ENCODE assay signal across 8 cellular contexts in genomic region chr3:140972833-140973232, GRCh38. TPM values are rescaled to one million over a fixed set of nuclear protein-coding genes. Genes with fewer than 3 reads are reported as not detected.
DNase-seq lines count a peak whose midpoint lies in the region; ATAC-seq and TF ChIP-seq lines count a peak whose summit lies in the region.
"Had no signal": no experiment of that assay in that cellular context is flagged by ENCODE, and none has a peak within 500 bp of the region (broad histone marks: within the 10 kb centered on the region; RNA-seq: fewer than 3 reads in every experiment).

No MANE protein-coding gene starts in this region.

- no peak overlapping the region for H4K5ac ChIP-seq in IMR-90 (ENCODE audit: low read depth, low read length)

- H2BK15ac ChIP-seq in IMR-90 (ENCODE audit: low read depth, low read length) = no peak overlapping the region

- no peak overlapping the region for H3K18ac ChIP-seq in IMR-90 (ENCODE audit: low read depth, low read length)

- dilution Hi-C loops in IMR-90 (cut with HindIII; ENCODE audit: low sequenced_read_pairs, unreplicated experiment) = no loop called here

- no peak overlapping the region for H3K27ac ChIP-seq in DND-41 (ENCODE audit: low read length)
- H3K27ac ChIP-seq in IMR-90 (ENCODE audit: insufficient read depth, low read length) = no peak overlapping the region

- H3K23ac ChIP-seq in IMR-90 (ENCODE audit: low read depth, low read length) = no peak overlapping the region

- H4K91ac ChIP-seq in IMR-90 (ENCODE audit: insufficient read depth, low read depth, low read length) = no peak overlapping the region

- no TSS peak for BruUV-seq in IMR-90 (replicated peaks; lab: Mats Ljungman, UMichigan)

- in situ Hi-C loops in IMR-90 (cut with MboI; ENCODE audit: low sequenced_read_pairs) (no loop called here), astrocyte of the spinal cord (cut with HindIII; ENCODE audit: low sequenced_read_pairs) (no loop called here)

- no peak for DNase-seq in DND-41
- peak; percentile 26 for DNase-seq in IMR-90
- peak; percentile 31 for DNase-seq in astrocyte of the spinal cord (ENCODE audit: low read depth, low spot score)
- peak; percentile 26 for DNase-seq in myocyte (ENCODE audit: low read depth)
- no peak for DNase-seq in COLO829 (ENCODE audit: low spot score)
- no peak for DNase-seq in posterior vena cava (ENCODE audit: low spot score)
- DNase-seq: activated CD4-positive, alpha-beta T cell treated with anti-CD3 and anti-CD28 coated beads, Interleukin-2, amount 50 U/mL, for 4 hours had no signal

- H3K79me1 ChIP-seq in IMR-90 (ENCODE audit: low read depth in 1 of 2, low read length in 2 of 2) = no peaks in the 10 kb centered on the region; a peak in 1 of 4 replicates

- no peak overlapping the region for H3K14ac ChIP-seq in IMR-90 (replicated peaks; ENCODE audit: low read depth, low read length)

- no peak overlapping the region for H4K8ac ChIP-seq in IMR-90 (ENCODE audit: low read depth in 2 of 2, low read length in 2 of 2)

- peaks cover 56% of the 10 kb centered on the region for H3K36me3 ChIP-seq in DND-41 (ENCODE audit: insufficient read depth, low read length)
- peaks cover 4% of the 10 kb centered on the region; the same call in 1 of the 2 replicates for H3K36me3 ChIP-seq in IMR-90 (ENCODE audit: control insufficient read depth, insufficient read depth, low read length)

- CTCF ChIA-PET in IMR-90 (lab: Yijun Ruan, JAX) = no interaction called here

- H3K9me3 ChIP-seq in DND-41 (ENCODE audit: insufficient read depth, low read length, severe bottlenecking) = no peaks in the 10 kb centered on the region
- no peaks in the 10 kb centered on the region for H3K9me3 ChIP-seq in IMR-90 (ENCODE audit: control insufficient read depth, insufficient read depth, low read length)

- H3K9ac ChIP-seq in DND-41 (ENCODE audit: low read depth, low read length) (no peak overlapping the region), IMR-90 (ENCODE audit: low read depth, low read length) (no peak overlapping the region)

- H2BK20ac ChIP-seq in IMR-90 (ENCODE audit: low read depth, low read length) = no peak overlapping the region

- no peak for TF ChIP-seq POLR2A in IMR-90 (IDR thresholded peaks at IDR 0.05; ENCODE audit: low read depth, low read length)

- no peak overlapping the region for H3K4me2 ChIP-seq in DND-41 (ENCODE audit: insufficient read depth, low read length)
- H3K4me2 ChIP-seq in IMR-90 (ENCODE audit: low read depth, low read length) = no peak overlapping the region

- no peak overlapping the region for H3K4ac ChIP-seq in IMR-90 (ENCODE audit: low read depth, low read length)

- H4K20me1 ChIP-seq in DND-41 (ENCODE audit: insufficient read depth, low read length) (no peaks in the 10 kb centered on the region), IMR-90 (ENCODE audit: insufficient read depth, low read length) (no peaks in the 10 kb centered on the region)

- H3K27me3 ChIP-seq in DND-41 (ENCODE audit: insufficient read depth, low read length, poor library complexity) (no peaks in the 10 kb centered on the region), IMR-90 (ENCODE audit: control insufficient read depth, insufficient read depth, low read length) (no peaks in the 10 kb centered on the region)

- ATAC-seq in DND-41 (ENCODE audit: insufficient read depth, low read depth) (peak; percentile 59; the same call in 2 of the 3 replicates), IMR-90 (ENCODE audit: low read depth) (peak; percentile 79), GM18873 (IDR thresholded peaks at IDR 0.05; ENCODE audit: low FRiP score, unreplicated experiment) (no peak)

- no peak overlapping the region for H2BK5ac ChIP-seq in IMR-90 (ENCODE audit: low read depth, low read length, poor library complexity, severe bottlenecking)

- intact Hi-C loops in IMR-90 (cut with micrococcal nuclease) = loop anchor here (2.0 to 5.0 kb wide), 2 partner anchors 50 to 76 kb away; no protein-coding TSS in a partner anchor
- intact Hi-C loops in posterior vena cava (cut with DNase I) = no loop called here

- H3K79me2 ChIP-seq in DND-41 (ENCODE audit: insufficient read depth, low read length) = no peaks in the 10 kb centered on the region

- H2AK5ac ChIP-seq in IMR-90 (ENCODE audit: low read depth, low read length) = no peak overlapping the region

- POLR2A ChIA-PET in IMR-90 (lab: Charles Lee; ENCODE audit: unreplicated experiment) = no interaction called here

- H3K56ac ChIP-seq in IMR-90 (ENCODE audit: extremely low read depth, insufficient read depth, low read length) = no peak overlapping the region

- no peaks in the 10 kb centered on the region for H3K9me1 ChIP-seq in IMR-90 (ENCODE audit: insufficient read depth, low read length)

- no peak overlapping the region for H2BK120ac ChIP-seq in IMR-90 (ENCODE audit: low read depth, low read length)

- no peak overlapping the region for H2AFZ ChIP-seq in DND-41 (ENCODE audit: low read depth, low read length)
- no peak overlapping the region for H2AFZ ChIP-seq in IMR-90 (replicated peaks; ENCODE audit: low read length, poor library complexity)

- peak; percentile 44 for TF ChIP-seq RAD21 in IMR-90 (IDR thresholded peaks at IDR 0.05; ENCODE audit: low read length)

- H3K4me1 ChIP-seq in DND-41 (ENCODE audit: insufficient read depth, low read length) (no peaks in the 10 kb centered on the region), IMR-90 (ENCODE audit: control insufficient read depth, insufficient read depth, low read length) (no peaks in the 10 kb centered on the region)

- no peak overlapping the region for H2AK9ac ChIP-seq in IMR-90 (replicated peaks; ENCODE audit: low read depth, low read length, poor library complexity)

- TF ChIP-seq CTCF in DND-41 (IDR thresholded peaks at IDR 0.05; ENCODE audit: borderline replicate concordance, extremely low read depth, low read length, poor library complexity, severe bottlenecking) (peak; percentile 48), IMR-90 (conservative IDR thresholded peaks at IDR 0.05; ENCODE audit: low read depth, low read length) (peak; percentile 50), astrocyte of the spinal cord (IDR thresholded peaks at IDR 0.05; ENCODE audit: low read depth, low read length) (peak; percentile 28)

- no peak overlapping the region for H3K4me3 ChIP-seq in DND-41 (ENCODE audit: low read depth in 1 of 2, low read length in 2 of 2)
- no peak overlapping the region for H3K4me3 ChIP-seq in IMR-90 (ENCODE audit: insufficient read depth, low read depth, low read length)
- no peak overlapping the region for H3K4me3 ChIP-seq in astrocyte of the spinal cord (ENCODE audit: low read depth, low read length)

TF ChIP-seq in IMR-90, 13 proteins besides CTCF, POLR2A, EP300 and RAD21:
- no peak for TF ChIP-seq MXI1 (IDR thresholded peaks at IDR 0.05; ENCODE audit: borderline replicate concordance, low read depth, low read length)
- TF ChIP-seq NFE2L2 (IDR thresholded peaks at IDR 0.05; ENCODE audit: low read depth, low read length) = no peak
- no peak for TF ChIP-seq RFX5 (IDR thresholded peaks at IDR 0.05; ENCODE audit: low read depth, low read length)
- TF ChIP-seq SMC3 (IDR thresholded peaks at IDR 0.05; ENCODE audit: low read depth, low read length) = peak; percentile 13; the same call in 1 of the 2 replicates
TF ChIP-seq in IMR-90: peak in this region for 1.

RNA-seq across cellular contexts. Expression of gene SLC25A36, which starts 31.2 kb away (rescaled TPM):
- total RNA-seq in IMR-90 (2012; rRNA removed) (70.3 and 76.7 TPM in 2 replicates), myocyte (42.7 and 67.8 TPM in 2 replicates), posterior vena cava (10 to 100 TPM; 50.8 to 57.2 TPM)
- 25.9 and 31.3 TPM in 2 replicates for polyA plus RNA-seq in IMR-90 (2012; rRNA removed)
- polyA plus RNA-seq in IMR-90 (2012; cell fraction: cytosol; rRNA removed) = 17.6 and 20.7 TPM in 2 replicates
- 73.4 and 187 TPM in 2 replicates for polyA plus RNA-seq in IMR-90 (2012; cell fraction: nucleus; rRNA removed; ENCODE audit: low replicate concordance)
- polyA plus RNA-seq in myocyte (2012) = 24.7 TPM

Comparison
In these comparisons a context has a peak if more than half of its experiments do, and no peak if none do; other contexts are left out.
1. DNase-seq: peak in IMR-90 (single experiment), astrocyte of the spinal cord (single experiment) and myocyte (single experiment); none in DND-41 (single experiment), COLO829 (single experiment) and posterior vena cava (single experiment).
2. Peak in every context shown above with its lines, with median percentiles within 50 percentile points of each other: CTCF ChIP-seq.